ENCODE assay signal across 14 cellular contexts in the genomic region with DNA sequence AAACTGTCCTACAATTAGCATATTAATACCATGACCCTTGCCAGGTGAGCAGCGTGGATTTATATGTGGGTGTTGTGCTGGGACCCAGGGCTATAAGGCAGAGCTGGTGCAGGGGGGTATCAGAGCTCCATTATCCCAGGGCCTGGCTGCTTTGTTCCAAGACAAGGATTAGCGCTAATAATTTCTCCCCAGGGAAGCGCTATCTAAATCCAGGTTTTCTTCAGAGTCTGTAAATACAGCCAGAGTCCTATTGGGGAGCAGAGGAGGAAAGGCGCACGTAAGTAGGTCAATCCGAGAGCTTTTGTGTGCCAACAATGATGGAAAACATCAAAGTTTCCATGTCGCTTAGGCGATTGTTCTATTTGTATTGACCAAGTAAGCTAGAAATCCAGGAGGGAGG.
A peak's percentile ranks its signal among the peaks of the same experiment; 100 is the strongest.
DNase-seq lines count a peak whose midpoint lies in the region.
"Had no signal": no experiment of that assay in that cellular context is flagged by ENCODE, and none has a peak within 500 bp of the region (broad histone marks: within the 10 kb centered on the region; RNA-seq: fewer than 3 reads in every experiment).

No MANE protein-coding gene starts in this region.

- peak; percentile 18 for DNase-seq in NCI-H1105 treated with DMSO at 0.1 percent for 48 hours (lab: John Stamatoyannopoulos, UW)
- DNase-seq in NCI-H1105 (lab: John Stamatoyannopoulos, UW): no peak
- DNase-seq in D341Med (ENCODE audit: low spot score): peak; percentile 73
- DNase-seq in astrocyte of the hippocampus (ENCODE audit: low read depth, low spot score): peak; percentile 47
- peak; percentile 55 for DNase-seq in retina
- DNase-seq in CD1c-positive myeloid dendritic cell (ENCODE audit: extremely low spot score): no peak
- DNase-seq in NCI-H526 treated with DMSO at 0.1 percent for 48 hours (lab: John Stamatoyannopoulos, UW): no peak
- DNase-seq: AML-193; CD4-positive, alpha-beta memory T cell; DMS 273 treated with DMSO at 0.1 percent for 48 hours; DMS53; DND-41; EL; H9 had no signal

Comparison
In these comparisons a context has a peak if more than half of its experiments do, and no peak if none do; other contexts are left out.
1. DNase-seq: peak in NCI-H1105 treated with DMSO at 0.1 percent for 48 hours (single experiment), D341Med (single experiment), astrocyte of the hippocampus (single experiment) and retina (single experiment); none in NCI-H1105 (single experiment), CD1c-positive myeloid dendritic cell (single experiment) and NCI-H526 treated with DMSO at 0.1 percent for 48 hours (single experiment).